Comparison of ENCODE assay signal across 12 cellular contexts in the genomic region with DNA sequence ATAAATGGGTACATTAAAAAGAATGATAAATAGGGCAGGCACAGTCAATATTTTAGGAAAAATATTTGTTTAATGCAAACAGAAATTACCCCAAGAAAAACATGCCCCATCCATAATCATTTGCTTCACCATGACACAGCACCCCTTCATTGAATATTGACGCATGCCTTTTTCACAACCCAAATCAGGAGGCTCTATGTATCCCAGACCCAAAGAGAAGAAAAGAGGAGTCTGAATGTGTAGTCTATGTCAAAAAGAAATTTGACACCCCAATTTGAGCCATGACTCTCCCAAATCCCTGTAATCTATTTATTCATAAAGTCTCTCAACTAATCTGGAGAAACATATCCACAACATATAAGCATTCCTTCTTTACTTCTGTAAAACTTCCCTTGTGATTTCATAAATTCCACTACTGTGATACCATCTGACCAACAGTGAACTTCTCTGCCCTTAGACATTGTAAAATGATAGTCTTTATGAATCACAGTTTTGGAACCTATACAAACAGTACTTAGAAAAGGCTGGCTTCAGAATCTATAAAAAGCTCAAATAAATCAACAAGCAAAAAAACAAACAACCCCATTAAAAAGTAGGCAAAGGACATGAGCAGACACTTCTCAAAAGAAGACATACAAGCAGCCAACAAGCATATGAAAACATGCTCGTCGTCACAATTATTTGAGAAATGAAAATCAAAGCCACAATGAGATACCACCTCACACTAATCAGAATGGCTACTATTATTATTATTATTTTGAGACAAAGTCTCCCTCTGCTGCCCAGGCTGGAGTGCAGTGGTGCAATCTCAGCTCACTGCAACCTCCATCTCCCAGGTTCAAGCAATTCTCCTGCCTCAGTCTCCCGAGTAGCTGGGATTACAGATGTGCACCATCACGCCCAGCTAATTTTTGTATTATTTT. TPM values are rescaled to one million over a fixed set of nuclear protein-coding genes. Genes with fewer than 3 reads are reported as not detected.
DNase-seq lines count a peak whose midpoint lies in the region; ATAC-seq and TF ChIP-seq lines count a peak whose summit lies in the region.
"Had no signal": no experiment of that assay in that cellular context is flagged by ENCODE, and none has a peak within 500 bp of the region (broad histone marks: within the 10 kb centered on the region; RNA-seq: fewer than 3 reads in every experiment).

No MANE protein-coding gene starts in this region.

- ATAC-seq in activated T-cell treated with anti-CD3 and anti-CD28 coated beads, Interleukin-2, amount 50 U/mL, for 4 hours, result no peak
- ATAC-seq in GM21737 (IDR thresholded peaks at IDR 0.05; ENCODE audit: unreplicated experiment), result no peak
- ATAC-seq: T-helper 17 cell had no signal

- H3K27me3 ChIP-seq in SK-N-SH (ENCODE audit: insufficient read depth), result no peaks in the 10 kb centered on the region
- no peaks in the 10 kb centered on the region for H3K27me3 ChIP-seq in smooth muscle cell (ENCODE audit: low read depth)
- H3K27me3 ChIP-seq: MG63 had no signal

- H3K79me2 ChIP-seq in SK-N-SH (ENCODE audit: insufficient read depth) (peaks cover 4% of the 10 kb centered on the region; the same call in 1 of the 2 replicates), smooth muscle cell (ENCODE audit: low read depth) (no peaks in the 10 kb centered on the region)

- H3K9me3 Mint-ChIP-seq in activated T-cell treated with anti-CD3 and anti-CD28 coated beads, Interleukin-2, amount 50 U/mL, for 24 hours, result peaks cover 5% of the 10 kb centered on the region
- H3K9me3 Mint-ChIP-seq in activated T-cell treated with anti-CD3 and anti-CD28 coated beads, Interleukin-2, amount 50 U/mL, for 4 hours, result no peaks in the 10 kb centered on the region
- H3K9me3 Mint-ChIP-seq in immature natural killer cell, result no peaks in the 10 kb centered on the region

- TF ChIP-seq CTCF in SK-N-SH (IDR thresholded peaks at IDR 0.05) (no peak; the same call in 1 of the 2 replicates), smooth muscle cell (IDR thresholded peaks at IDR 0.05; ENCODE audit: borderline replicate concordance, insufficient read depth, poor library complexity, severe bottlenecking) (no peak)

- CTCF ChIA-PET in SK-N-SH (lab: Yijun Ruan, JAX), result no interaction called here

- H3K36me3 Mint-ChIP-seq in activated T-cell treated with anti-CD3 and anti-CD28 coated beads, Interleukin-2, amount 50 U/mL, for 24 hours (ENCODE audit: low read depth), result peaks cover 80% of the 10 kb centered on the region
- H3K36me3 Mint-ChIP-seq in activated T-cell treated with anti-CD3 and anti-CD28 coated beads, Interleukin-2, amount 50 U/mL, for 4 hours (ENCODE audit: insufficient read depth), result peaks cover 45% of the 10 kb centered on the region
- peaks cover 28 to 55% (median 39%) of the 10 kb centered on the region in 3 donors for H3K36me3 Mint-ChIP-seq in immature natural killer cell

- H3K27me3 Mint-ChIP-seq in activated T-cell treated with anti-CD3 and anti-CD28 coated beads, Interleukin-2, amount 50 U/mL, for 24 hours, result no peaks in the 10 kb centered on the region
- no peaks in the 10 kb centered on the region for H3K27me3 Mint-ChIP-seq in activated T-cell treated with anti-CD3 and anti-CD28 coated beads, Interleukin-2, amount 50 U/mL, for 4 hours (ENCODE audit: low read depth)
- H3K27me3 Mint-ChIP-seq in immature natural killer cell (ENCODE audit: low read depth in 3 of 3), result no peaks in the 10 kb centered on the region
- H3K27me3 Mint-ChIP-seq: T-helper 17 cell had no signal

- H3K27ac ChIP-seq in SK-N-SH (ENCODE audit: low read depth in 2 of 2, low read length in 1 of 2) (peak overlapping the region; percentile 73 to 85; a peak in 3 of 4 replicates), smooth muscle cell (ENCODE audit: low read depth) (peak overlapping the region; percentile 20)
- H3K27ac ChIP-seq: skin epidermis had no signal

- H3K4me1 ChIP-seq in SK-N-SH (ENCODE audit: control insufficient read depth in 1 of 2, insufficient read depth in 2 of 2, low read depth in 1 of 2, low read length in 1 of 2), result peaks cover 0 to 18% of the 10 kb centered on the region in 2 experiments; a peak in 3 of 4 replicates
- no peaks in the 10 kb centered on the region for H3K4me1 ChIP-seq in smooth muscle cell (ENCODE audit: low read depth)

- peak in 1 of 2 experiments; percentile 66; a peak in 1 of 4 replicates for TF ChIP-seq EP300 in SK-N-SH (IDR thresholded peaks at IDR 0.05; ENCODE audit: borderline replicate concordance in 1 of 2, low read depth in 1 of 2, low read length in 1 of 2)

- peak overlapping the region; percentile 1 for H3K27ac Mint-ChIP-seq in activated T-cell treated with anti-CD3 and anti-CD28 coated beads, Interleukin-2, amount 50 U/mL, for 24 hours
- H3K27ac Mint-ChIP-seq in immature natural killer cell, result no peak overlapping the region
- H3K27ac Mint-ChIP-seq: T-helper 17 cell had no signal

- peaks cover 17% of the 10 kb centered on the region for H3K4me1 Mint-ChIP-seq in activated T-cell treated with anti-CD3 and anti-CD28 coated beads, Interleukin-2, amount 50 U/mL, for 24 hours (ENCODE audit: low read depth)
- peaks cover 2% of the 10 kb centered on the region for H3K4me1 Mint-ChIP-seq in activated T-cell treated with anti-CD3 and anti-CD28 coated beads, Interleukin-2, amount 50 U/mL, for 4 hours (ENCODE audit: low read depth)
- no peaks in the 10 kb centered on the region for H3K4me1 Mint-ChIP-seq in immature natural killer cell

- H3K9ac ChIP-seq in SK-N-SH (peak overlapping the region; percentile 33), smooth muscle cell (ENCODE audit: low read depth) (no peak overlapping the region)

- H3F3A ChIP-seq in SK-N-SH (replicated peaks; ENCODE audit: insufficient read depth) (peaks cover 21% of the 10 kb centered on the region), smooth muscle cell (ENCODE audit: low read depth) (no peaks in the 10 kb centered on the region)

- 80% methylated on average over 5 of the region's 5 CpGs for WGBS in SK-N-SH (ENCODE audit: low lambda C conversion rate)
- 77% methylated on average over 5 of the region's 5 CpGs for WGBS in smooth muscle cell (ENCODE audit: low lambda C conversion rate)

- H2AFZ ChIP-seq in SK-N-SH (ENCODE audit: low read depth), result no peak overlapping the region
- no peak overlapping the region for H2AFZ ChIP-seq in smooth muscle cell (ENCODE audit: low read depth)

- no peak overlapping the region for H3K4me3 ChIP-seq in SK-N-SH (ENCODE audit: low read depth in 2 of 2, low read length in 1 of 2)
- H3K4me3 ChIP-seq in smooth muscle cell, result no peak overlapping the region
- H3K4me3 ChIP-seq: MG63, skin epidermis had no signal

- no peaks in the 10 kb centered on the region for H3K9me2 ChIP-seq in SK-N-SH

- POLR2A ChIA-PET in SK-N-SH (lab: Yijun Ruan, JAX), result no interaction called here

- peaks cover 4% of the 10 kb centered on the region for H4K20me1 ChIP-seq in SK-N-SH (ENCODE audit: insufficient read depth)
- no peaks in the 10 kb centered on the region for H4K20me1 ChIP-seq in smooth muscle cell (ENCODE audit: low read depth)

- DNase-seq in activated T-cell treated with anti-CD3 and anti-CD28 coated beads, Interleukin-2, amount 50 U/mL, for 24 hours, result no peak
- DNase-seq in activated T-cell treated with anti-CD3 and anti-CD28 coated beads, Interleukin-2, amount 50 U/mL, for 4 hours, result no peak
- no peak for DNase-seq in SK-N-SH
- peak; percentile 93 for DNase-seq in fibroblast of peridontal ligament (ENCODE audit: extremely low read depth)
- DNase-seq in smooth muscle cell (lab: John Stamatoyannopoulos, UW; ENCODE audit: unreplicated experiment), result no peak
- DNase-seq in immature natural killer cell, result no peak
- DNase-seq in NCI-H345 treated with DMSO at 0.1 percent for 48 hours (lab: John Stamatoyannopoulos, UW; ENCODE audit: unreplicated experiment), result no peak
- DNase-seq: MG63, NCI-H524 treated with DMSO at 0.1 percent for 48 hours, T-helper 17 cell had no signal

- H3K4me2 ChIP-seq in SK-N-SH (peak overlapping the region; percentile 55), smooth muscle cell (peak overlapping the region; percentile 14)

- no peak for TF ChIP-seq RAD21 in SK-N-SH (IDR thresholded peaks at IDR 0.05; ENCODE audit: low read length)

- H3K9me3 ChIP-seq in SK-N-SH (no peaks in the 10 kb centered on the region), smooth muscle cell (replicated peaks; ENCODE audit: low read depth) (no peaks in the 10 kb centered on the region)
- H3K9me3 ChIP-seq: MG63 had no signal

- H3K36me3 ChIP-seq in SK-N-SH (replicated peaks in 1 of 2; ENCODE audit: control insufficient read depth in 1 of 2, insufficient read depth in 2 of 2, low read length in 1 of 2) (peaks cover 32 to 34% of the 10 kb centered on the region in 2 experiments), smooth muscle cell (ENCODE audit: low read depth) (peaks cover 8% of the 10 kb centered on the region)

- H3K4me3 Mint-ChIP-seq in activated T-cell treated with anti-CD3 and anti-CD28 coated beads, Interleukin-2, amount 50 U/mL, for 24 hours, result no peak overlapping the region
- H3K4me3 Mint-ChIP-seq in activated T-cell treated with anti-CD3 and anti-CD28 coated beads, Interleukin-2, amount 50 U/mL, for 4 hours, result no peak overlapping the region
- H3K4me3 Mint-ChIP-seq in immature natural killer cell, result no peak overlapping the region
- H3K4me3 Mint-ChIP-seq: T-helper 17 cell had no signal

TF ChIP-seq in SK-N-SH, 30 proteins besides CTCF, POLR2A, EP300 and RAD21 (continues in another document):
- no peak for TF ChIP-seq SMC3 (IDR thresholded peaks at IDR 0.05; ENCODE audit: low read depth, low read length)
- peak; percentile 75 for TF ChIP-seq PBX3 (IDR thresholded peaks at IDR 0.05)

RNA-seq across cellular contexts. Expression of gene XRN1, which starts 53.4 kb away (rescaled TPM):
- 10 to 100 TPM; 25.8 to 33.2 (median 26.8) TPM for total RNA-seq in activated T-cell treated with anti-CD3 and anti-CD28 coated beads, Interleukin-2, amount 50 U/mL, for 4 hours
- polyA plus RNA-seq in SK-N-SH (2012; rRNA removed) (2.7 and 3.8 TPM in 2 replicates), smooth muscle cell (7.5 and 10.0 TPM in 2 replicates), immature natural killer cell (10 to 100 TPM; 59.5 to 96.1 (median 60.8) TPM)
- 3.9 and 4.1 TPM in 2 replicates for polyA plus RNA-seq in SK-N-SH (2012; cell fraction: cytosol; rRNA removed)
- polyA plus RNA-seq in SK-N-SH (2012; cell fraction: nucleus; rRNA removed), result 7.2 and 17.3 TPM in 2 replicates
- 37.1 and 54.0 TPM in 2 replicates for total RNA-seq in smooth muscle cell
